Comparison of ENCODE assay signal across 22 cellular contexts in the genomic region with DNA sequence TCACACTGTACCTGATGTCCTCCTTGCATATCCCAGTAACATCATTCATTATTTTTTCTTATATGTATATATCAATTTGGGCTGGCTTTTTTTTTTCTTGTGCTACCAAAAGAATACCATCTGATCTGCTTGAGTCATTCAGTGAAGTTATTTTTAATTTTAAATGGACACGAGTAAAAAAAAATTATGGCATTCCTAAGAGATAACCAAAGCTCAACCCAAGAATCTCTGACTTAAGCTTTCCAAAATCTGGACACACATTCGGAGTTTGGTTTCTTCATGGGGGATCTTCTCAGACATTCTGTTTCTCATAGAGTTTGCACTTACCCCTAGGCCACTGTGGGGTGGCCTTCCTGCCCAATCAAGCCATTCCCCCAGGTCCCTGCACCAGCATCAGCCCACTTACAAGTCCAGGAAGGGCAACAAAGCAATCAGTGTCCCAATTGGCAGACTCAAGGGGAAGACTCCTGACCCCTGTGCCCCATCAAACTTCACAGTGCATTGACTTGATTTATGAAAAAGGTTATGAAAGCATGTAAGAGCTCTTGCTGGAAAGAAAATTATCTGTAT. TPM values are rescaled to one million over a fixed set of nuclear protein-coding genes. Genes with fewer than 3 reads are reported as not detected.
DNase-seq lines count a peak whose midpoint lies in the region; ATAC-seq and TF ChIP-seq lines count a peak whose summit lies in the region.
"Had no signal": no experiment of that assay in that cellular context is flagged by ENCODE, and none has a peak within 500 bp of the region (broad histone marks: within the 10 kb centered on the region; RNA-seq: fewer than 3 reads in every experiment).

No MANE protein-coding gene starts in this region.

- H3K79me2 ChIP-seq in osteoblast (ENCODE audit: insufficient read depth, low read length): no peaks in the 10 kb centered on the region

- H3K9me3 ChIP-seq in heart right ventricle (no peaks in the 10 kb centered on the region), osteoblast (ENCODE audit: low read depth, low read length) (no peaks in the 10 kb centered on the region), aorta (ENCODE audit: control insufficient read depth, low read length) (peaks cover 1% of the 10 kb centered on the region)
- H3K9me3 ChIP-seq: HAP-1, SJSA1 had no signal

- H3K36me3 ChIP-seq in heart right ventricle (no peaks in the 10 kb centered on the region), osteoblast (ENCODE audit: insufficient read depth, low read length) (no peaks in the 10 kb centered on the region), aorta (ENCODE audit: control insufficient read depth in 1 of 2, insufficient read depth in 2 of 2, low read length in 1 of 2) (no peaks in the 10 kb centered on the region)
- H3K36me3 ChIP-seq: HAP-1, SJSA1 had no signal

- ATAC-seq in Right ventricle myocardium superior (ENCODE audit: poor library complexity) (no peak), heart right ventricle (no peak), aorta (ENCODE audit: low FRiP score) (peak; percentile 32), HG02938 (IDR thresholded peaks at IDR 0.05; ENCODE audit: unreplicated experiment) (no peak)
- ATAC-seq: GM23338, Panc1 had no signal

- H3K4me3 ChIP-seq in heart right ventricle (no peak overlapping the region), osteoblast (ENCODE audit: insufficient read depth, low read length) (no peak overlapping the region), aorta (ENCODE audit: low read length in 2 of 2) (no peak overlapping the region)
- H3K4me3 ChIP-seq: GM23338, HAP-1, SJSA1 had no signal

- H4K20me1 ChIP-seq in osteoblast (ENCODE audit: insufficient read depth, low read length): no peaks in the 10 kb centered on the region

- 45 to 56% methylated on average over 2 of the region's 2 CpGs for WGBS in heart right ventricle, 2 donors
- WGBS in aorta, 2 donors: 39 to 52% methylated on average over 2 of the region's 2 CpGs

- H3K4me1 ChIP-seq in heart right ventricle (peaks cover 0 to 8% (median 0%) of the 10 kb centered on the region in 9 donors), osteoblast (ENCODE audit: insufficient read depth, low read length) (peaks cover 8% of the 10 kb centered on the region), aorta (ENCODE audit: control insufficient read depth in 1 of 2, insufficient read depth in 2 of 2, low read length in 2 of 2) (no peaks in the 10 kb centered on the region)
- H3K4me1 ChIP-seq: HAP-1, SJSA1 had no signal

- H3K4me2 ChIP-seq in osteoblast (ENCODE audit: insufficient read depth, low read length): peak overlapping the region; percentile 47
- H3K4me2 ChIP-seq: GM23338, KMS-11 had no signal

- TF ChIP-seq CTCF in heart right ventricle (IDR thresholded peaks at IDR 0.05) (no peak), osteoblast (IDR thresholded peaks at IDR 0.05; ENCODE audit: extremely low read depth, low read depth, low read length) (no peak)

- intact Hi-C loops in Right ventricle myocardium superior (cut with DNase I) (no loop called here), heart right ventricle (cut with DNase I) (no loop called here), aorta (cut with DNase I) (no loop called here)

- H2AFZ ChIP-seq in osteoblast (ENCODE audit: low read length): peak overlapping the region; percentile 43
- H2AFZ ChIP-seq: GM23338 had no signal

- peak; percentile 36 for DNase-seq in Right ventricle myocardium superior
- no peak for DNase-seq in heart right ventricle
- DNase-seq in fibroblast of peridontal ligament (ENCODE audit: extremely low read depth): peak; percentile 64
- no peak for DNase-seq in osteoblast (ENCODE audit: insufficient read length, low spot score, missing footprints)
- DNase-seq in aorta: no peak
- DNase-seq in medulla oblongata (ENCODE audit: extremely low spot score): no peak
- DNase-seq in NCI-H128 (lab: John Stamatoyannopoulos, UW; ENCODE audit: unreplicated experiment): no peak
- DNase-seq: ACHN; CD4-positive, CD25-positive, alpha-beta regulatory T cell; IMR-90; NCI-H1105; NCI-H2029 treated with DMSO at 0.1 percent for 48 hours; NCI-H226; NCI-H524; NCI-H774 had no signal

- H3K27me3 ChIP-seq in heart right ventricle: peaks cover 0 to 4% (median 0%) of the 10 kb centered on the region in 7 donors
- peaks cover 5% of the 10 kb centered on the region for H3K27me3 ChIP-seq in osteoblast (ENCODE audit: insufficient read depth, low read length)
- peaks cover 0 to 2% of the 10 kb centered on the region in 2 donors for H3K27me3 ChIP-seq in aorta (ENCODE audit: control insufficient read depth in 1 of 2, insufficient read depth in 2 of 2, low read length in 1 of 2)
- H3K27me3 ChIP-seq: SJSA1 had no signal

- H3K27ac ChIP-seq in heart right ventricle: no peak overlapping the region
- H3K27ac ChIP-seq in osteoblast (ENCODE audit: low read depth, low read length): peak overlapping the region; percentile 34
- no peak overlapping the region for H3K27ac ChIP-seq in aorta (ENCODE audit: low read depth in 1 of 2, low read length in 2 of 2)
- H3K27ac ChIP-seq: 22Rv1, KMS-11, SJSA1 had no signal

RNA-seq across cellular contexts. Expression of gene SPDL1, which starts 49.2 kb away (rescaled TPM):
- 3.4 TPM for total RNA-seq in Right ventricle myocardium superior
- 1 to 10 TPM; 2.9 to 5.7 (median 4.2) TPM for total RNA-seq in heart right ventricle
- 1 to 10 TPM; 4.0 TPM for polyA plus RNA-seq in heart right ventricle
- 10.9 and 14.7 TPM in 2 replicates for total RNA-seq in osteoblast
- 1 to 10 TPM; 5.4 to 6.4 TPM for total RNA-seq in aorta
- 1 to 10 TPM; 3.9 to 4.6 TPM for polyA plus RNA-seq in aorta

Comparison
In these comparisons a context has a peak if more than half of its experiments do, and no peak if none do; other contexts are left out.
1. DNase-seq: peak in Right ventricle myocardium superior (single experiment) and fibroblast of peridontal ligament (single experiment); none in heart right ventricle (0 of 2), osteoblast (single experiment), aorta (0 of 2), medulla oblongata (single experiment) and NCI-H128 (single experiment).